In the genomic region with DNA sequence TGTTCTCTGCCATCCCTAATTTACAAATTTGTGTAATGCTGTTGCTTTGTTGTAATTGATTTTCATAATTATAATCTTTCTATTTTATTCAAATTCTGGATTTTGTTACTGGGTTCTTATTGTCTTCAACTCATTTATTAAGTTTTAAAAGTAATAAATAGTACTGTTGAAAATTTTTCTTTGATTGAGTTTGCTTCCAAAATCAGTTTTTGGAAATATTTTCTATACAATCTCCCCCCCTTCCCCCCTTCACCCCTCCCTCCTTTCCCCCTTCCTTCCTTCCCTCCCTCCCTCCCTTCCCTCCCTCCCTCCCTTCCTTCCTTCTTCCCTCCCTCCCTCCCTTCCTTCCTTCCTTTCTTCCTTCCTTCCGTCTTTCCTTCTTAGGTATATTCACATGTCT, we compare ENCODE assay signal across 37 cellular contexts. TPM values are rescaled to one million over a fixed set of nuclear protein-coding genes. Genes with fewer than 3 reads are reported as not detected.
"Had no signal": no experiment of that assay in that cellular context is flagged by ENCODE, and none has a peak within 500 bp of the region (broad histone marks: within the 10 kb centered on the region; RNA-seq: fewer than 3 reads in every experiment).

No MANE protein-coding gene starts in this region.

- ATAC-seq: activated naive CD4-positive, alpha-beta T cell treated with anti-CD3 and anti-CD28 coated beads, Interleukin-2, amount 50 U/mL, for 72 hours; activated naive CD8-positive, alpha-beta T cell treated with anti-CD3 and anti-CD28 coated beads, Interleukin-2, amount 50 U/mL, for 24 hours; activated T-cell treated with anti-CD3 and anti-CD28 coated beads, Interleukin-2, amount 50 U/mL, for 4 hours; activated T-cell treated with anti-CD3 and anti-CD28 coated beads, Interleukin-2, amount 50 U/mL, for 72 hours; activated T-helper 17 cell treated with anti-CD3 and anti-CD28 coated beads, Interleukin-2, amount 50 U/mL, for 72 hours; body of pancreas had no signal

- H3K4me1 ChIP-seq: adrenal gland, ascending aorta, body of pancreas, breast epithelium had no signal

- H3K9me3 ChIP-seq: ascending aorta, body of pancreas, breast epithelium had no signal

- H3K27ac ChIP-seq: adrenal gland, ascending aorta, body of pancreas, brain microvascular endothelial cell, breast epithelium, cardiac muscle cell had no signal

- FAIRE-seq: astrocyte, bronchial epithelial cell had no signal

- DNase-seq: activated effector memory CD4-positive, alpha-beta T cell treated with anti-CD3 and anti-CD28 coated beads, Interleukin-2, amount 50 U/mL, for 16 hours; activated effector memory CD4-positive, alpha-beta T cell treated with Interleukin-2 at 50 U/mL for 16 hours; activated gamma-delta T cell; activated gamma-delta T cell treated with Interleukin-2 at 50 U/mL for 16 hours; activated naive CD4-positive, alpha-beta T cell; activated naive CD4-positive, alpha-beta T cell treated with anti-CD3 and anti-CD28 coated beads for 36 hours; activated naive CD4-positive, alpha-beta T cell treated with anti-CD3 and anti-CD28 coated beads, Interleukin-2, amount 10 ng/mL, durations not matched to agents 7 days and 5 days; activated naive CD4-positive, alpha-beta T cell treated with anti-CD3 and anti-CD28 coated beads, Interleukin-2, amount 50 U/mL, for 16 hours; activated naive CD4-positive, alpha-beta T cell treated with Interleukin-2 at 50 U/mL for 16 hours; activated naive CD8-positive, alpha-beta T cell treated with anti-CD3 and anti-CD28 coated beads for 36 hours; activated naive CD8-positive, alpha-beta T cell treated with anti-CD3 and anti-CD28 coated beads, Interleukin-2, amount 10 ng/mL, durations not matched to agents 7 days and 5 days; activated naive CD8-positive, alpha-beta T cell treated with anti-CD3 and anti-CD28 coated beads, Interleukin-2, amount 50 U/mL, for 24 hours; activated T-cell treated with anti-CD3 and anti-CD28 coated beads, Interleukin-2, amount 50 U/mL, for 1 hour; activated T-cell treated with anti-CD3 and anti-CD28 coated beads, Interleukin-2, amount 50 U/mL, for 24 hours; activated T-cell treated with anti-CD3 and anti-CD28 coated beads, Interleukin-2, amount 50 U/mL, for 4 hours; activated T-cell treated with anti-CD3 and anti-CD28 coated beads, Interleukin-2, amount 50 U/mL, for 48 hours; activated T-cell treated with anti-CD3 and anti-CD28 coated beads, Interleukin-2, amount 50 U/mL, for 72 hours; adrenal gland; amniotic stem cell; amygdala; anterior cingulate cortex; aorta; body of pancreas; brain microvascular endothelial cell; central memory CD4-positive, alpha-beta T cell; cerebellar nuclear complex had no signal

- H3K36me3 ChIP-seq: adrenal gland, ascending aorta, brain microvascular endothelial cell, breast epithelium, cardiac muscle cell had no signal

- H3K27me3 ChIP-seq: adrenal gland, ascending aorta, body of pancreas, brain microvascular endothelial cell, breast epithelium, cardiac muscle cell had no signal

- H3K4me3 ChIP-seq: adrenal gland, ascending aorta, body of pancreas, breast epithelium, cardiac muscle cell had no signal

RNA-seq across cellular contexts. Expression of gene TMPRSS15, which starts 6.0 kb away (rescaled TPM):
- total RNA-seq: activated naive CD4-positive, alpha-beta T cell treated with anti-CD3 and anti-CD28 coated beads for 36 hours; activated naive CD4-positive, alpha-beta T cell treated with anti-CD3 and anti-CD28 coated beads, Interleukin-2, amount 50 U/mL, for 72 hours; activated naive CD8-positive, alpha-beta T cell treated with anti-CD3 and anti-CD28 coated beads for 36 hours; activated naive CD8-positive, alpha-beta T cell treated with anti-CD3 and anti-CD28 coated beads, Interleukin-2, amount 10 ng/mL, durations not matched to agents 7 days and 5 days; activated T-cell treated with anti-CD3 and anti-CD28 coated beads, Interleukin-2, amount 50 U/mL, for 4 hours; activated T-cell treated with anti-CD3 and anti-CD28 coated beads, Interleukin-2, amount 50 U/mL, for 72 hours; activated T-helper 1 cell treated with anti-CD3 and anti-CD28 coated beads, Interleukin-12 subunit alpha, Interleukin-12 subunit beta, Interleukin-2, Interleukin-4 antibody, amounts not matched to agents 30 ng/mL and 10 ng/mL and 1 ng/mL, durations not matched to agents 14 hours and 24 hours and 36 hours; activated T-helper 17 cell treated with anti-CD3 and anti-CD28 coated beads, Interleukin-2, amount 50 U/mL, for 72 hours; activated T-helper 2 cell treated with anti-CD3 and anti-CD28 coated beads, Interferon-gamma antibody, Interleukin-2, Interleukin-4, amounts not matched to agents 10 μg/mL and 5 μg/mL and 100 μg/mL, durations not matched to agents 14 hours and 24 hours and 36 hours; adrenal gland; aorta; ascending aorta; astrocyte; body of pancreas; breast epithelium; bronchial epithelial cell; cardiac muscle cell; cardiac septum; chondrocyte had no signal
- polyA plus RNA-seq: adrenal gland, cardiac muscle cell had no signal
